Comparison of ENCODE assay signal across 14 cellular contexts in the genomic region with DNA sequence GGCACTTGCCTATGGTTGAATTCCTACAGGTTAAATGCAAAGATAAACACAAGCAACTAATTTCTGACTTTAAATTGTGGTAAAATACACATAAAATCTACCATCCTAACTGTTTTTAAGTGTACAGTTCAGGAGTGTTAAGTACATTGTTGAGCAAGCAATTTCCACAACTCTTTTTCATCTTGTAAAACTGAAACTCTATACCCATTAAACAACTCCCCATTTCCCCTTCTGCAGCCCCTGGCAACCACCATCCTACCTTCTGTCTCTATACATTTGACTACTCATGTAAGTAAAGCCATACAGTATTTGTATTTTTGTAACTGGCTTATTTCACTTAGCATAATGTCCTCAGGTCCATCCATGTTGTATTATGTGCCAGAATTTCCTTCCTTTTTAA. TPM values are rescaled to one million over a fixed set of nuclear protein-coding genes. Genes with fewer than 3 reads are reported as not detected.
A peak's percentile ranks its signal among the peaks of the same experiment; 100 is the strongest.
DNase-seq lines count a peak whose midpoint lies in the region; ATAC-seq and FAIRE-seq lines count a peak whose summit lies in the region.
"Had no signal": no experiment of that assay in that cellular context is flagged by ENCODE, and none has a peak within 500 bp of the region (broad histone marks: within the 10 kb centered on the region; RNA-seq: fewer than 3 reads in every experiment).

No MANE protein-coding gene starts in this region.

- ATAC-seq in activated naive CD4-positive, alpha-beta T cell treated with anti-CD3 and anti-CD28 coated beads, Interleukin-2, amount 50 U/mL, for 72 hours: peak; percentile 45 to 91
- ATAC-seq in HG02571 (IDR thresholded peaks at IDR 0.05; ENCODE audit: unreplicated experiment) (peak; percentile 58), HG03469 (IDR thresholded peaks at IDR 0.05; ENCODE audit: unreplicated experiment) (peak; percentile 43)
- peak; percentile 42 to 47 for ATAC-seq in stimulated activated naive B cell treated with anti-CD40 and anti-IgM and Interleukin-4, amounts not matched to agents 10 μg/mL and 1 μg/mL and 100 μg/mL, for 72 hours (replicated peaks)

- no peak overlapping the region for H3K4me3 Mint-ChIP-seq in activated naive CD4-positive, alpha-beta T cell treated with anti-CD3 and anti-CD28 coated beads, Interleukin-2, amount 10 ng/mL, durations not matched to agents 7 days and 5 days
- no peak overlapping the region for H3K4me3 Mint-ChIP-seq in stimulated activated naive B cell treated with anti-CD40 and anti-IgM and Interleukin-4, amounts not matched to agents 10 μg/mL and 1 μg/mL and 100 μg/mL, for 72 hours

- peaks cover 6 to 7% of the 10 kb centered on the region in 2 donors for H3K36me3 Mint-ChIP-seq in activated naive CD4-positive, alpha-beta T cell treated with anti-CD3 and anti-CD28 coated beads, Interleukin-2, amount 50 U/mL, for 72 hours
- H3K36me3 Mint-ChIP-seq in activated naive CD4-positive, alpha-beta T cell treated with anti-CD3 and anti-CD28 coated beads, Interleukin-2, amount 10 ng/mL, durations not matched to agents 7 days and 5 days: no peaks in the 10 kb centered on the region
- H3K36me3 Mint-ChIP-seq in stimulated activated naive B cell treated with anti-CD40 and anti-IgM and Interleukin-4, amounts not matched to agents 10 μg/mL and 1 μg/mL and 100 μg/mL, for 72 hours: peaks cover 15 to 25% of the 10 kb centered on the region in 2 donors

- H3K27ac ChIP-seq in substantia nigra (ENCODE audit: low read depth, low read length, poor library complexity, severe bottlenecking): no peak overlapping the region
- H3K27ac ChIP-seq: RWPE1 had no signal

- DNase-seq in activated naive CD4-positive, alpha-beta T cell treated with anti-CD3 and anti-CD28 coated beads, Interleukin-2, amount 50 U/mL, for 72 hours (ENCODE audit: low spot score in 2 of 2): no peak
- no peak for DNase-seq in activated naive CD4-positive, alpha-beta T cell treated with anti-CD3 and anti-CD28 coated beads, Interleukin-2, amount 10 ng/mL, durations not matched to agents 7 days and 5 days
- DNase-seq in stimulated activated naive B cell treated with anti-CD40 and anti-IgM and Interleukin-4, amounts not matched to agents 10 μg/mL and 1 μg/mL and 100 μg/mL, for 72 hours: no peak
- DNase-seq in substantia nigra (lab: John Stamatoyannopoulos, UW) (no peak), NCI-H1105 (lab: John Stamatoyannopoulos, UW) (no peak), HTR-8/SVneo (ENCODE audit: insufficient read length, low spot score) (no peak)
- DNase-seq: activated CD4-positive, alpha-beta T cell treated with anti-CD3 and anti-CD28 coated beads, Interleukin-2, amount 50 U/mL, for 48 hours; activated naive CD4-positive, alpha-beta T cell; central memory CD4-positive, alpha-beta T cell; NCI-H1092; NCI-H524 treated with DMSO at 0.1 percent for 48 hours had no signal

- FAIRE-seq in HTR-8/SVneo (lab: Jason Lieb, UNC): no peak

- H3K4me1 Mint-ChIP-seq in activated naive CD4-positive, alpha-beta T cell treated with anti-CD3 and anti-CD28 coated beads, Interleukin-2, amount 10 ng/mL, durations not matched to agents 7 days and 5 days: peaks cover 24% of the 10 kb centered on the region
- H3K4me1 Mint-ChIP-seq in stimulated activated naive B cell treated with anti-CD40 and anti-IgM and Interleukin-4, amounts not matched to agents 10 μg/mL and 1 μg/mL and 100 μg/mL, for 72 hours: peaks cover 13 to 21% of the 10 kb centered on the region in 2 donors

- CTCF ChIA-PET in activated naive CD4-positive, alpha-beta T cell treated with anti-CD3 and anti-CD28 coated beads, Interleukin-2, amount 10 ng/mL, durations not matched to agents 7 days and 5 days (lab: Charles Lee): no interaction called here

- no peak overlapping the region for H3K27ac Mint-ChIP-seq in activated naive CD4-positive, alpha-beta T cell treated with anti-CD3 and anti-CD28 coated beads, Interleukin-2, amount 50 U/mL, for 72 hours
- H3K27ac Mint-ChIP-seq in activated naive CD4-positive, alpha-beta T cell treated with anti-CD3 and anti-CD28 coated beads, Interleukin-2, amount 10 ng/mL, durations not matched to agents 7 days and 5 days: no peak overlapping the region
- H3K27ac Mint-ChIP-seq in stimulated activated naive B cell treated with anti-CD40 and anti-IgM and Interleukin-4, amounts not matched to agents 10 μg/mL and 1 μg/mL and 100 μg/mL, for 72 hours: peak overlapping the region; percentile 88

- no peaks in the 10 kb centered on the region for H3K9me3 Mint-ChIP-seq in activated naive CD4-positive, alpha-beta T cell treated with anti-CD3 and anti-CD28 coated beads, Interleukin-2, amount 50 U/mL, for 72 hours
- H3K9me3 Mint-ChIP-seq in activated naive CD4-positive, alpha-beta T cell treated with anti-CD3 and anti-CD28 coated beads, Interleukin-2, amount 10 ng/mL, durations not matched to agents 7 days and 5 days: no peaks in the 10 kb centered on the region
- no peaks in the 10 kb centered on the region for H3K9me3 Mint-ChIP-seq in stimulated activated naive B cell treated with anti-CD40 and anti-IgM and Interleukin-4, amounts not matched to agents 10 μg/mL and 1 μg/mL and 100 μg/mL, for 72 hours

- H3K27me3 Mint-ChIP-seq in activated naive CD4-positive, alpha-beta T cell treated with anti-CD3 and anti-CD28 coated beads, Interleukin-2, amount 10 ng/mL, durations not matched to agents 7 days and 5 days: peaks cover 9% of the 10 kb centered on the region
- H3K27me3 Mint-ChIP-seq in stimulated activated naive B cell treated with anti-CD40 and anti-IgM and Interleukin-4, amounts not matched to agents 10 μg/mL and 1 μg/mL and 100 μg/mL, for 72 hours: no peaks in the 10 kb centered on the region

RNA-seq across cellular contexts. Expression of gene STX17, which starts 38.5 kb away (rescaled TPM):
- total RNA-seq in activated naive CD4-positive, alpha-beta T cell treated with anti-CD3 and anti-CD28 coated beads, Interleukin-2, amount 50 U/mL, for 72 hours: 10 to 100 TPM; 27.9 to 31.4 TPM

RNA-seq across cellular contexts. Expression of gene NR4A3, which starts 46.3 kb away (rescaled TPM):
- total RNA-seq in activated naive CD4-positive, alpha-beta T cell treated with anti-CD3 and anti-CD28 coated beads, Interleukin-2, amount 50 U/mL, for 72 hours: 10 to 100 TPM in 1 of 2 donors, 1 to 10 TPM in 1; 7.8 to 19.2 TPM
